9 cellular contexts compared by ENCODE assay signal in genomic region chr5:115541586-115541985, GRCh38. TPM values are rescaled to one million over a fixed set of nuclear protein-coding genes. Genes with fewer than 3 reads are reported as not detected.
A peak's percentile ranks its signal among the peaks of the same experiment; 100 is the strongest.
DNase-seq lines count a peak whose midpoint lies in the region; ATAC-seq, FAIRE-seq and TF ChIP-seq lines count a peak whose summit lies in the region.
"Had no signal": no experiment of that assay in that cellular context is flagged by ENCODE, and none has a peak within 500 bp of the region (broad histone marks: within the 10 kb centered on the region; RNA-seq: fewer than 3 reads in every experiment).

No MANE protein-coding gene starts in this region.

- H3K27ac ChIP-seq in SK-N-MC = no peak overlapping the region
- peak overlapping the region; percentile 98 for H3K27ac ChIP-seq in fibroblast of lung (ENCODE audit: insufficient read depth, low read length)

- no peak for TF ChIP-seq CTCF in fibroblast of lung (conservative IDR thresholded peaks at IDR 0.05 in 1 of 2, IDR thresholded peaks at IDR 0.05 in 1 of 2; ENCODE audit: low read depth in 1 of 2, low read length in 2 of 2)

- DNase-seq in GM18507 (ENCODE audit: extremely low spot score, insufficient read length, low read depth) (no peak), SK-N-MC (ENCODE audit: low read depth, low spot score) (no peak), fibroblast of lung (ENCODE audit: low read depth in 2 of 2) (peak in 1 of 2 donors; percentile 52), skeletal muscle cell (ENCODE audit: low read depth) (no peak), LoVo (ENCODE audit: low spot score) (no peak), CD1c-positive myeloid dendritic cell (ENCODE audit: extremely low spot score) (no peak), H54 (ENCODE audit: insufficient read length, low spot score) (no peak)
- DNase-seq: activated gamma-delta T cell had no signal

- H3K36me3 ChIP-seq in SK-N-MC (ENCODE audit: insufficient read depth, low read length) (peaks cover 64% of the 10 kb centered on the region), fibroblast of lung (ENCODE audit: control insufficient read depth, insufficient read depth, low read length) (peaks cover 6% of the 10 kb centered on the region)

- FAIRE-seq in GM18507 (lab: Jason Lieb, UNC) (peak; percentile 65), H54 (lab: Jason Lieb, UNC) (no peak)

- H3K4me3 ChIP-seq in SK-N-MC (peak overlapping the region; percentile 87), fibroblast of lung (replicated peaks in 1 of 4; ENCODE audit: control extremely low read depth in 1 of 4, insufficient read depth in 1 of 4, low read depth in 3 of 4, low read length in 4 of 4) (peak overlapping the region; percentile 57 to 97 (median 90)), skeletal muscle cell (ENCODE audit: low read depth, low read length) (peak overlapping the region; percentile 87)

- ATAC-seq in GM21447 (IDR thresholded peaks at IDR 0.05; ENCODE audit: unreplicated experiment) = no peak

- H3K79me2 ChIP-seq in fibroblast of lung (ENCODE audit: control insufficient read depth, insufficient read depth, low read length) = peaks cover 78% of the 10 kb centered on the region

- H3K9ac ChIP-seq in SK-N-MC (ENCODE audit: insufficient read length) = peak overlapping the region; percentile 93
- no peak overlapping the region for H3K9ac ChIP-seq in fibroblast of lung (ENCODE audit: insufficient read depth, low read length)

- H3K4me1 ChIP-seq in fibroblast of lung (ENCODE audit: control insufficient read depth, extremely low read depth, insufficient read depth, low read length) = no peaks in the 10 kb centered on the region

- no peak overlapping the region for H2AFZ ChIP-seq in fibroblast of lung (ENCODE audit: low read length)

- H3K27me3 ChIP-seq in fibroblast of lung (ENCODE audit: control insufficient read depth, insufficient read depth, low read length) = no peaks in the 10 kb centered on the region

- H4K20me1 ChIP-seq in fibroblast of lung (ENCODE audit: control insufficient read depth, extremely low read depth, insufficient read depth, low read length) = peaks cover 2% of the 10 kb centered on the region

- H3K4me2 ChIP-seq in fibroblast of lung (ENCODE audit: extremely low read depth, insufficient read depth, low read length) = peak overlapping the region; percentile 94

- no peak for TF ChIP-seq POLR2A in H54 (IDR thresholded peaks at IDR 0.05; ENCODE audit: low read depth, low read length)

- H3K9me3 ChIP-seq in SK-N-MC (ENCODE audit: low read depth, low read length) (peaks cover 10% of the 10 kb centered on the region; the same call in 1 of the 2 replicates), fibroblast of lung (ENCODE audit: control insufficient read depth, insufficient read depth, low read depth, low read length) (no peaks in the 10 kb centered on the region)

RNA-seq across cellular contexts. Expression of gene FEM1C, which starts 3.0 kb away (rescaled TPM):
- total RNA-seq in fibroblast of lung = 20.3 and 53.2 TPM in 2 replicates
- polyA plus RNA-seq in fibroblast of lung = 26.4 and 27.2 TPM in 2 replicates
- 16.3 and 16.6 TPM in 2 replicates for polyA plus RNA-seq in fibroblast of lung (2012)
- polyA minus RNA-seq in fibroblast of lung (ENCODE audit: low replicate concordance) = 6.1 and 11.7 TPM in 2 replicates
